ENCODE assay signal across 23 cellular contexts in genomic region chr18:8218263-8218662, GRCh38.
DNase-seq lines count a peak whose midpoint lies in the region; ATAC-seq and TF ChIP-seq lines count a peak whose summit lies in the region.
"Had no signal": no experiment of that assay in that cellular context is flagged by ENCODE, and none has a peak within 500 bp of the region (broad histone marks: within the 10 kb centered on the region; RNA-seq: fewer than 3 reads in every experiment).

No MANE protein-coding gene starts in this region.

- DNase-seq in COR-L47 (lab: John Stamatoyannopoulos, UW) (peak; percentile 64), left kidney (ENCODE audit: low read depth, low spot score) (peak; percentile 22), adrenal gland (no peak), ureter (ENCODE audit: low spot score) (no peak), foreskin keratinocyte (no peak)
- DNase-seq: CD8-positive, alpha-beta memory T cell; DMS53; GDM1; KG1; NCI-H1092; NCI-H146; NCI-H2171; NCI-H345; NCI-H524 treated with DMSO at 0.1 percent for 48 hours; NK-92 treated with Interleukin-12 subunit alpha and Interleukin-12 subunit beta, amount 100 ng/mL, for 24 hours; SHP77 treated with DMSO at 0.1 percent for 48 hours; SW 1271 had no signal

- H3K9me3 ChIP-seq in HUES6 (ENCODE audit: control insufficient read depth, insufficient read depth, low read depth, low read length): no peaks in the 10 kb centered on the region
- H3K9me3 ChIP-seq in adrenal gland (replicated peaks in 1 of 3): no peaks in the 10 kb centered on the region
- H3K9me3 ChIP-seq: HAP-1 had no signal

- peaks cover 35% of the 10 kb centered on the region for H3K4me1 ChIP-seq in HUES6 (ENCODE audit: control insufficient read depth, insufficient read depth, low read length)
- H3K4me1 ChIP-seq in adrenal gland (replicated peaks in 1 of 2): peaks cover 0 to 3% of the 10 kb centered on the region in 2 donors
- no peaks in the 10 kb centered on the region for H3K4me1 ChIP-seq in foreskin keratinocyte
- H3K4me1 ChIP-seq: HAP-1 had no signal

- TF ChIP-seq CTCF in VCaP (conservative IDR thresholded peaks at IDR 0.05): no peak
- TF ChIP-seq CTCF in adrenal gland (IDR thresholded peaks at IDR 0.05): no peak
- no peak for TF ChIP-seq CTCF in foreskin keratinocyte (conservative IDR thresholded peaks at IDR 0.05)

- H3K27me3 ChIP-seq in HUES6 (ENCODE audit: control insufficient read depth, insufficient read depth, low read length) (no peaks in the 10 kb centered on the region), adrenal gland (no peaks in the 10 kb centered on the region), foreskin keratinocyte (peaks cover 3% of the 10 kb centered on the region)

- no peak overlapping the region for H3K9ac ChIP-seq in HUES6 (ENCODE audit: low read length)

- H3K4me3 ChIP-seq in HUES6 (ENCODE audit: low read depth, low read length) (no peak overlapping the region), adrenal gland (no peak overlapping the region)
- H3K4me3 ChIP-seq: HAP-1, SK-N-MC had no signal

- H3K27ac ChIP-seq in HUES6 (ENCODE audit: low read depth, low read length): 0 out of 2 replicates have a peak overlapping the region, but pooled peaks have one; percentile 29
- H3K27ac ChIP-seq in VCaP: peak overlapping the region; percentile 36
- no peak overlapping the region for H3K27ac ChIP-seq in adrenal gland
- no peak overlapping the region for H3K27ac ChIP-seq in foreskin keratinocyte
- H3K27ac ChIP-seq: C4-2B, RWPE1, SK-N-MC had no signal

- intact Hi-C loops in adrenal gland (cut with DNase I): no loop called here

- no peak for TF ChIP-seq POLR2A in adrenal gland (IDR thresholded peaks at IDR 0.05)

- ATAC-seq in foreskin keratinocyte: no peak

- WGBS in adrenal gland, 4 donors: 86 to 94% (median 89%) methylated on average over 4 of the region's 4 CpGs

- H3K36me3 ChIP-seq in HUES6 (ENCODE audit: control insufficient read depth, insufficient read depth, low read length): no peaks in the 10 kb centered on the region
- no peaks in the 10 kb centered on the region for H3K36me3 ChIP-seq in adrenal gland (replicated peaks in 1 of 2)
- H3K36me3 ChIP-seq: HAP-1 had no signal

Comparison
In these comparisons a context has a peak if more than half of its experiments do, and no peak if none do; other contexts are left out.
1. DNase-seq: peak in COR-L47 (single experiment) and left kidney (single experiment); none in adrenal gland (0 of 7), ureter (single experiment) and foreskin keratinocyte (0 of 2).
2. H3K27ac ChIP-seq: peak in HUES6 (single experiment) and VCaP (single experiment); none in adrenal gland (0 of 5) and foreskin keratinocyte (single experiment).